In genomic region chr7:12458520-12459131, GRCh38 we compare ENCODE assay signal across 2 cellular contexts.
TF ChIP-seq lines count a peak whose summit lies in the region.

No MANE protein-coding gene starts in this region.

TF ChIP-seq in Ishikawa, 13 proteins besides CTCF, POLR2A, EP300 and RAD21:
- no peak for TF ChIP-seq YY1 (IDR thresholded peaks at IDR 0.05; ENCODE audit: low read depth)
- TF ChIP-seq CREB1 (IDR thresholded peaks at IDR 0.05; ENCODE audit: low read depth) = no peak
- no peak for TF ChIP-seq USF1 (IDR thresholded peaks at IDR 0.05)
- no peak for TF ChIP-seq TCF12 (IDR thresholded peaks at IDR 0.05; ENCODE audit: low read depth)
- TF ChIP-seq TEAD4 (IDR thresholded peaks at IDR 0.05) = no peak
- TF ChIP-seq ZBTB7A (IDR thresholded peaks at IDR 0.05; ENCODE audit: low read depth) = no peak
- TF ChIP-seq TAF1 (IDR thresholded peaks at IDR 0.05; ENCODE audit: low read depth) = no peak
- no peak for TF ChIP-seq EGR1 (IDR thresholded peaks at IDR 0.05)
- TF ChIP-seq NFIC (IDR thresholded peaks at IDR 0.05) = no peak
- TF ChIP-seq REST (IDR thresholded peaks at IDR 0.05; ENCODE audit: low read depth) = no peak
- no peak for TF ChIP-seq MAX (IDR thresholded peaks at IDR 0.05)
- no peak for TF ChIP-seq CEBPB (IDR thresholded peaks at IDR 0.05)
- no peak for TF ChIP-seq FOXM1 (IDR thresholded peaks at IDR 0.05; ENCODE audit: borderline replicate concordance, low read depth)

TF ChIP-seq in H1, 55 proteins besides CTCF, POLR2A, EP300 and RAD21:
- TF ChIP-seq SIX5 (IDR thresholded peaks at IDR 0.05; ENCODE audit: low read depth, low read length) = no peak
- no peak for TF ChIP-seq ATF3 (IDR thresholded peaks at IDR 0.05; ENCODE audit: insufficient read depth, low read depth, low read length)
- TF ChIP-seq YY1 (IDR thresholded peaks at IDR 0.05; ENCODE audit: low read depth, low read length) = no peak
- no peak for TF ChIP-seq POU5F1 (IDR thresholded peaks at IDR 0.05; ENCODE audit: low read depth, low read length)
- no peak for TF ChIP-seq ZNF274 (IDR thresholded peaks at IDR 0.05; ENCODE audit: borderline replicate concordance, extremely low read depth, low read length)
- no peak for TF ChIP-seq CHD7 (IDR thresholded peaks at IDR 0.05; ENCODE audit: insufficient replicate concordance, low read length)
- no peak for TF ChIP-seq CTBP2 (IDR thresholded peaks at IDR 0.05; ENCODE audit: borderline replicate concordance, insufficient read depth, insufficient read length, low read length)
- TF ChIP-seq KDM5A (IDR thresholded peaks at IDR 0.05; ENCODE audit: low read length) = no peak
- TF ChIP-seq ASH2L (IDR thresholded peaks at IDR 0.05; ENCODE audit: low read length) = no peak
TF ChIP-seq in H1: peak in this region for 0.
